8 cellular contexts compared by ENCODE assay signal in genomic region chr17:37406635-37407455, GRCh38. TPM values are rescaled to one million over a fixed set of nuclear protein-coding genes. Genes with fewer than 3 reads are reported as not detected.
A peak's percentile ranks its signal among the peaks of the same experiment; 100 is the strongest.
DNase-seq lines count a peak whose midpoint lies in the region; ATAC-seq and TF ChIP-seq lines count a peak whose summit lies in the region.

ACACA (minus strand) TSS chr17:37406836; CDS start chr17:37406299, 537 bp downstream.
TADA2A (plus strand) TSS chr17:37406886; CDS start chr17:37411366, 4,480 bp downstream.

- peaks cover 6% of the 10 kb centered on the region for H3K36me3 ChIP-seq in ACC112 (ENCODE audit: insufficient read depth, low read length)
- no peaks in the 10 kb centered on the region for H3K36me3 ChIP-seq in kidney epithelial cell (ENCODE audit: control insufficient read depth, insufficient read depth, low read length)

- peak within 1 kb of the TSS; percentile 88 for H3K27ac ChIP-seq in ACC112 (ENCODE audit: low read depth, low read length)

- TF ChIP-seq CTCF in kidney epithelial cell (IDR thresholded peaks at IDR 0.05; ENCODE audit: insufficient read depth, low read length, poor library complexity, severe bottlenecking), result no peak

- peak within 1 kb of the TSS; percentile 100 for H3K4me3 ChIP-seq in ACC112 (ENCODE audit: low read depth, low read length)
- H3K4me3 ChIP-seq in kidney epithelial cell (ENCODE audit: low read depth, low read length), result peak within 1 kb of the TSS; percentile 89

- ATAC-seq in GM18867 (IDR thresholded peaks at IDR 0.05; ENCODE audit: unreplicated experiment) (peak; percentile 85), HG03097 (IDR thresholded peaks at IDR 0.05; ENCODE audit: low FRiP score, unreplicated experiment) (peak; percentile 82)
- ATAC-seq in activated CD4-positive, CD25-positive, alpha-beta regulatory T cell treated with anti-CD3 and anti-CD28 coated beads, Interleukin-2, amount 50 U/mL, for 24 hours, result peak; percentile 93

- peaks cover 21% of the 10 kb centered on the region for H3K4me1 ChIP-seq in ACC112 (ENCODE audit: control insufficient read depth, insufficient read depth, low read length, unreplicated experiment)

- H3K27me3 ChIP-seq in ACC112 (ENCODE audit: insufficient read depth, low read length) (no peaks in the 10 kb centered on the region), kidney epithelial cell (ENCODE audit: control insufficient read depth, insufficient read depth, low read length) (no peaks in the 10 kb centered on the region)

- DNase-seq in NCI-H2227 (lab: John Stamatoyannopoulos, UW; ENCODE audit: unreplicated experiment), result peak; percentile 93
- DNase-seq in cerebellar cortex (ENCODE audit: low spot score), result peak; percentile 69
- no peak for DNase-seq in kidney epithelial cell (ENCODE audit: low read depth)
- DNase-seq in stimulated activated CD4-positive, alpha-beta T cell treated with anti-CD3 and anti-CD28 coated beads, Interleukin-15, amount 100 ng/mL, for 24 hours, result peak; percentile 88

- peak within 1 kb of the TSS; percentile 90 for H2AFZ ChIP-seq in ACC112 (ENCODE audit: low read length, unreplicated experiment)

- H3K79me2 ChIP-seq in ACC112 (ENCODE audit: control insufficient read depth, insufficient read depth, low read length, unreplicated experiment), result peaks cover 72% of the 10 kb centered on the region

RNA-seq across cellular contexts. Expression of gene ACACA, which starts in this region (rescaled TPM):
- total RNA-seq in kidney epithelial cell, result 40.7 and 54.2 TPM in 2 replicates

RNA-seq across cellular contexts. Expression of gene TADA2A, which starts in this region (rescaled TPM):
- total RNA-seq in kidney epithelial cell, result 14.5 and 25.1 TPM in 2 replicates
